19 cellular contexts compared by ENCODE assay signal in the genomic region with DNA sequence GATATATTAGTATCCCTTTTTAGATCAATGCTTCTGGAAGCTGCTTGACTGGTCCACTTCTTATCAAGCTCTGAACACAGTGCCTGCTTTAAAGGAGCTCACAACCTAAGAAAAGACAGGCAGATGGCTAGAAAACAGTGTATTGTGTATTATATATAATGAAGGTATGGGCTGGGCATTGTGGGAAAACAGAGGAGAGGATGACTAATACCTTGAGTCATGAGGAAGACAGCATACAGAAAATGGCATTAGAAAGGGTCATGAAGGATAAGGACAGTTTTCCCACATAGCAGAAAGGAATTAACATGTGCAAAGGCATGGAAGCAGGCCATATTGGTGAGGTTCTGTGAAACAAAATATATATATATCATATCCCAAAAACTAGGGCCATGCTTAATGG.
DNase-seq lines count a peak whose midpoint lies in the region; ATAC-seq and TF ChIP-seq lines count a peak whose summit lies in the region.
"Had no signal": no experiment of that assay in that cellular context is flagged by ENCODE, and none has a peak within 500 bp of the region (broad histone marks: within the 10 kb centered on the region; RNA-seq: fewer than 3 reads in every experiment).

No MANE protein-coding gene starts in this region.

- H3K36me3 Mint-ChIP-seq in CD4-positive, alpha-beta T cell (ENCODE audit: low read depth) = no peaks in the 10 kb centered on the region
- H3K36me3 Mint-ChIP-seq in HFFc6 (ENCODE audit: low read depth) = no peaks in the 10 kb centered on the region
- H3K36me3 Mint-ChIP-seq: CD8-positive, alpha-beta T cell had no signal

- DNase-seq in CD4-positive, alpha-beta T cell = no peak
- peak; percentile 34 for DNase-seq in HFFc6
- DNase-seq in astrocyte of the spinal cord (ENCODE audit: low read depth, low spot score) = peak; percentile 45
- peak; percentile 17 for DNase-seq in glomerular visceral epithelial cell (ENCODE audit: extremely low spot score)
- no peak for DNase-seq in aorta
- DNase-seq in activated CD8-positive, alpha-beta memory T cell treated with anti-CD3 and anti-CD28 coated beads for 24 hours = no peak
- DNase-seq in activated effector memory CD4-positive, alpha-beta T cell treated with Interleukin-2 at 50 U/mL for 16 hours = no peak
- DNase-seq: activated CD4-positive, alpha-beta T cell treated with anti-CD3 and anti-CD28 coated beads for 48 hours; activated naive CD4-positive, alpha-beta T cell treated with anti-CD3 and anti-CD28 coated beads, Interleukin-2, amount 50 U/mL, for 16 hours; caudate nucleus; CD8-positive, alpha-beta T cell; effector CD4-positive, alpha-beta T cell; left ventricle myocardium superior; NCI-H1092; NCI-H526 treated with DMSO at 0.1 percent for 48 hours; pancreas; PC-9 had no signal

- no peaks in the 10 kb centered on the region for H3K27me3 Mint-ChIP-seq in CD4-positive, alpha-beta T cell
- peaks cover 17% of the 10 kb centered on the region for H3K27me3 Mint-ChIP-seq in HFFc6 (ENCODE audit: insufficient read depth)

- H3K4me1 ChIP-seq in aorta (ENCODE audit: control insufficient read depth in 1 of 2, insufficient read depth in 2 of 2, low read length in 2 of 2) = no peaks in the 10 kb centered on the region
- H3K4me1 ChIP-seq: pancreas had no signal

- H3K4me3 ChIP-seq in astrocyte of the spinal cord (ENCODE audit: low read depth, low read length) (no peak overlapping the region), aorta (ENCODE audit: low read length in 2 of 2) (no peak overlapping the region)
- H3K4me3 ChIP-seq: pancreas, PC-9, SK-N-MC had no signal

- H3K27me3 ChIP-seq in CD4-positive, alpha-beta T cell (ENCODE audit: control insufficient read depth, insufficient read depth, low read length) = no peaks in the 10 kb centered on the region
- no peaks in the 10 kb centered on the region for H3K27me3 ChIP-seq in aorta (ENCODE audit: control insufficient read depth in 1 of 2, insufficient read depth in 2 of 2, low read length in 1 of 2)
- H3K27me3 ChIP-seq: pancreas had no signal

- POLR2A ChIA-PET in CD4-positive, alpha-beta T cell (lab: Charles Lee) = interaction anchor here (4.0 kb wide), 1 partner anchor 12 kb away, joined by 10 read pairs; no protein-coding TSS in a partner anchor

- intact Hi-C loops in CD4-positive, alpha-beta T cell (cut with DNase I, micrococcal nuclease) = no loop called here
- intact Hi-C loops in aorta (cut with DNase I) = no loop called here

- H3K36me3 ChIP-seq in aorta (ENCODE audit: control insufficient read depth in 1 of 2, insufficient read depth in 2 of 2, low read length in 1 of 2) = no peaks in the 10 kb centered on the region
- H3K36me3 ChIP-seq: pancreas had no signal

- TF ChIP-seq CTCF in CD4-positive, alpha-beta T cell (IDR thresholded peaks at IDR 0.05) = no peak
- TF ChIP-seq CTCF in HFFc6 (IDR thresholded peaks at IDR 0.05) = no peak
- no peak for TF ChIP-seq CTCF in astrocyte of the spinal cord (IDR thresholded peaks at IDR 0.05; ENCODE audit: low read depth, low read length)

- in situ Hi-C loops in astrocyte of the spinal cord (cut with HindIII; ENCODE audit: low sequenced_read_pairs) = no loop called here

- H3K27ac Mint-ChIP-seq in CD4-positive, alpha-beta T cell = peak overlapping the region; percentile 0
- H3K27ac Mint-ChIP-seq in HFFc6 = peak overlapping the region; percentile 14; the same call in 1 of the 2 replicates
- H3K27ac Mint-ChIP-seq: CD8-positive, alpha-beta T cell had no signal

- no peak overlapping the region for H3K27ac ChIP-seq in CD4-positive, alpha-beta T cell (ENCODE audit: low read depth, low read length)
- no peak overlapping the region for H3K27ac ChIP-seq in aorta (ENCODE audit: low read depth in 1 of 2, low read length in 2 of 2)
- H3K27ac ChIP-seq: pancreas, PC-9, SK-N-MC had no signal

- no peaks in the 10 kb centered on the region for H3K9me3 Mint-ChIP-seq in CD4-positive, alpha-beta T cell
- H3K9me3 Mint-ChIP-seq in HFFc6 = no peaks in the 10 kb centered on the region
- H3K9me3 Mint-ChIP-seq: CD8-positive, alpha-beta T cell had no signal

- no peak for ATAC-seq in CD4-positive, alpha-beta T cell (ENCODE audit: poor library complexity)
- ATAC-seq in aorta (ENCODE audit: low FRiP score) (no peak), GM21576 (IDR thresholded peaks at IDR 0.05; ENCODE audit: unreplicated experiment) (no peak)
- ATAC-seq: CD8-positive, alpha-beta T cell; left ventricle myocardium superior; pancreas had no signal

- peaks cover 51% of the 10 kb centered on the region for H3K4me1 Mint-ChIP-seq in CD4-positive, alpha-beta T cell (ENCODE audit: low read depth)
- H3K4me1 Mint-ChIP-seq in HFFc6 (ENCODE audit: low read depth) = peaks cover 38% of the 10 kb centered on the region

- CTCF ChIA-PET in CD4-positive, alpha-beta T cell (lab: Charles Lee) = no interaction called here

- no peak overlapping the region for H3K4me3 Mint-ChIP-seq in CD4-positive, alpha-beta T cell
- no peak overlapping the region for H3K4me3 Mint-ChIP-seq in HFFc6
- H3K4me3 Mint-ChIP-seq: CD8-positive, alpha-beta T cell had no signal

- no peaks in the 10 kb centered on the region for H3K9me3 ChIP-seq in CD4-positive, alpha-beta T cell (ENCODE audit: control insufficient read depth, low read length)
- H3K9me3 ChIP-seq in aorta (ENCODE audit: control insufficient read depth, low read length) = no peaks in the 10 kb centered on the region
- H3K9me3 ChIP-seq: pancreas had no signal

Comparison
In these comparisons a context has a peak if more than half of its experiments do, and no peak if none do; other contexts are left out.
1. DNase-seq: peak in HFFc6 (single experiment), astrocyte of the spinal cord (single experiment) and glomerular visceral epithelial cell (single experiment); none in CD4-positive, alpha-beta T cell (0 of 10), aorta (0 of 2), activated CD8-positive, alpha-beta memory T cell treated with anti-CD3 and anti-CD28 coated beads for 24 hours (single experiment) and activated effector memory CD4-positive, alpha-beta T cell treated with Interleukin-2 at 50 U/mL for 16 hours (single experiment).